In the genomic region with DNA sequence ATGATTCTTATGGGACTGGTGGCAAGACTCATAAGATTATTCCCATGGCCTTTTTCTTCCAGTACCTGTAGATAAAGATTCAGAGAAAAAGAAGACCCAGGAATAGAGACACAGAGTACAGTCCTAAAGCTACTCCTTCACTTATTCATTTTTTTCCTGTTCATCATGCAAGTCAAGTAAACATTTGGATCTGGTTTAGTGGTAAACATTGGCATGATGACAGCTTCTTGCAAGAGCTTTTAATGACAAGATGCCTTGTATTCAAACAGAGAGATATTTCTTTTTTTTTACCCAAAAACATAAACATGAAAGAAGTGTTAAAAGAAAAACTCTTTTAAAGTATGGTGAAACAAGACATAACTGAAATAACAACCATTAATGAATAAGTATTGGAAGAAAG, we compare ENCODE assay signal across 18 cellular contexts. TPM values are rescaled to one million over a fixed set of nuclear protein-coding genes. Genes with fewer than 3 reads are reported as not detected.
"Had no signal": no experiment of that assay in that cellular context is flagged by ENCODE, and none has a peak within 500 bp of the region (broad histone marks: within the 10 kb centered on the region; RNA-seq: fewer than 3 reads in every experiment).

No MANE protein-coding gene starts in this region.

- H3K4me3 ChIP-seq: dorsolateral prefrontal cortex, right atrium auricular region, sigmoid colon, skin epidermis had no signal

- H3K4me1 ChIP-seq: right atrium auricular region, sigmoid colon had no signal

- H3K9me3 ChIP-seq: right atrium auricular region, sigmoid colon had no signal

- DNase-seq: cortex of kidney; dorsolateral prefrontal cortex; effector CD8-positive, alpha-beta T cell; foreskin melanocyte; head of caudate nucleus; hippocampal formation; kidney glomerular epithelial cell; naive thymus-derived CD4-positive, alpha-beta T cell; nephron progenitor cell; sigmoid colon; stimulated activated CD4-positive, alpha-beta T cell treated with anti-CD3 and anti-CD28 coated beads, Interleukin-2, amount 100 ng/mL, for 48 hours; stimulated activated naive CD4-positive, alpha-beta T cell treated with Interleukin-2 at 50 U/mL for 16 hours; trophoblast cell had no signal

- H3K27ac ChIP-seq: dorsolateral prefrontal cortex, right atrium auricular region, sigmoid colon had no signal

- H3K36me3 ChIP-seq: right atrium auricular region, sigmoid colon had no signal

- H3K27me3 ChIP-seq: right atrium auricular region, sigmoid colon had no signal

- ATAC-seq: naive thymus-derived CD4-positive, alpha-beta T cell had no signal

RNA-seq across cellular contexts. Expression of a gene that starts 20.2 kb away (rescaled TPM):
- total RNA-seq: chondrocyte, lung microvascular endothelial cell, osteocyte, sigmoid colon had no signal
- polyA plus RNA-seq: naive thymus-derived CD4-positive, alpha-beta T cell had no signal

RNA-seq across cellular contexts. Expression of a gene that starts 20.7 kb away (rescaled TPM):
- total RNA-seq: chondrocyte, lung microvascular endothelial cell, osteocyte, sigmoid colon had no signal
